ENCODE assay signal across 8 cellular contexts in the genomic region with DNA sequence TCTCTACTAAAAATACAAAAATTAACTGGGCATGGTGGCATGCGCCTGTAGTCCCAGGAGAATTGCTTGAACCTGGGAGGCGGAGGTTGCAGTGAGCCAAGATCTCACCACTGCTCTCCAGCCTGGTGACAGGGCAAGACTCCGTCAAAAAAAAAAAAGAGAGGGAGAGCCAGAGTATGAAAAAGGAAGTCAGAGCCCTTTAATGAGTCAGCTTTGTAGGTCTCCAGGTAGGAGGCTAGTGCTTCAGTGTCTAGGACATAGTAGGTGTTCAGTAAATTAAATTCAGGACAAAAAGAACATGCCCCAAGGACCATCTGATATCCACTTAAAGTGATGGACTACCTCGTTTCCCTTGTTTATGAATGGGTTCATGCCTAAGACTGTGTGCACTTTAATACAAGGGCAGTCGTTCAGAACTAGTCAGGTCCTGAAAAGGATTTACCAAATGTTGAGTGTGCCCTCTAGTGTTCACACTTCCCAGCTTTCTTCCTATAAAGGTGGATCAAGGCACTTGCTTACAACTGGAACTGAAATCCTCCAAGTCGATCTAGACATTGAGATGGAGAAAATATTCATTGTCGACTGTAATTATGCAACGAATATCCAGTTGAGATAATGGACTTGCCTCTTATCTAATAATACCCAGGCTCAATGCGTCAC. TPM values are rescaled to one million over a fixed set of nuclear protein-coding genes. Genes with fewer than 3 reads are reported as not detected.
DNase-seq lines count a peak whose midpoint lies in the region; ATAC-seq lines count a peak whose summit lies in the region.

No MANE protein-coding gene starts in this region.

- H3K36me3 ChIP-seq in SJCRH30: no peaks in the 10 kb centered on the region

- peak; percentile 0 for DNase-seq in NCI-H345 treated with DMSO at 0.1 percent for 48 hours (lab: John Stamatoyannopoulos, UW; ENCODE audit: unreplicated experiment)
- DNase-seq in NCI-H345 (lab: John Stamatoyannopoulos, UW): no peak
- peak; percentile 39 for DNase-seq in HT1080 (ENCODE audit: low read depth)
- DNase-seq in SJCRH30: peak; percentile 13 to 65
- peak; percentile 4 for DNase-seq in germinal center (ENCODE audit: low spot score)
- peak; percentile 7 for DNase-seq in skeletal muscle cell (ENCODE audit: low read depth)

- H3K4me1 ChIP-seq in SJCRH30: no peaks in the 10 kb centered on the region

- H3K27ac ChIP-seq in SJCRH30: no peak overlapping the region

- no peaks in the 10 kb centered on the region for H3K27me3 ChIP-seq in SJCRH30

- H3K4me3 ChIP-seq in SJCRH30 (no peak overlapping the region), skeletal muscle cell (ENCODE audit: low read depth, low read length) (no peak overlapping the region)

- ATAC-seq in GM21367 (IDR thresholded peaks at IDR 0.05; ENCODE audit: unreplicated experiment) (peak; percentile 97), GM18517 (IDR thresholded peaks at IDR 0.05; ENCODE audit: unreplicated experiment) (no peak)

- no peaks in the 10 kb centered on the region for H3K9me3 ChIP-seq in SJCRH30 (replicated peaks)

RNA-seq across cellular contexts. Expression of a gene that starts 29.0 kb away (rescaled TPM):
- total RNA-seq in HT1080 (2014; rRNA removed; shearing (Covaris generic)): not detected in 2 replicates
- polyA plus RNA-seq in HT1080 (2015; cell fraction: cytosol; rRNA removed): not detected in 2 replicates
- not detected in 2 replicates for polyA plus RNA-seq in HT1080 (2015; cell fraction: nucleus; rRNA removed)
- not detected in 2 replicates for total RNA-seq in SJCRH30 (2014; rRNA removed; shearing (Covaris generic))
